In genomic region chrX:129488359-129488758, GRCh38 we compare ENCODE assay signal across 18 cellular contexts. TPM values are rescaled to one million over a fixed set of nuclear protein-coding genes. Genes with fewer than 3 reads are reported as not detected.
DNase-seq lines count a peak whose midpoint lies in the region; ATAC-seq, FAIRE-seq and TF ChIP-seq lines count a peak whose summit lies in the region.
"Had no signal": no experiment of that assay in that cellular context is flagged by ENCODE, and none has a peak within 500 bp of the region (broad histone marks: within the 10 kb centered on the region; RNA-seq: fewer than 3 reads in every experiment).

No MANE protein-coding gene starts in this region.

- no peak overlapping the region for H3K4me2 ChIP-seq in HepG2 (ENCODE audit: low read depth, low read length)
- H3K4me2 ChIP-seq: BLaER1 treated with 17β-estradiol and CSF1 and Interleukin-3, amounts not matched to agents 10 nM and 100 nM had no signal

- TF ChIP-seq RAD21 in HepG2 (CRISPR knock-in tag; IDR thresholded peaks at IDR 0.05): no peak

- POLR2A ChIA-PET in HepG2 (lab: Yijun Ruan, JAX): no interaction called here

- intact Hi-C loops in HepG2 (cut with micrococcal nuclease; ENCODE audit: unreplicated experiment) (no loop called here), right lobe of liver (cut with DNase I) (no loop called here)

- ATAC-seq in HepG2: no peak
- ATAC-seq in right lobe of liver: no peak
- ATAC-seq: CD8-positive, alpha-beta T cell had no signal

- H3K9me3 ChIP-seq in HepG2 (ENCODE audit: low read length) (no peaks in the 10 kb centered on the region), right lobe of liver (no peaks in the 10 kb centered on the region)
- H3K9me3 ChIP-seq: BLaER1 treated with 17β-estradiol and CSF1 and Interleukin-3, amounts not matched to agents 10 nM and 100 nM; Caco-2 had no signal

- H2AFZ ChIP-seq in HepG2 (ENCODE audit: low read length): no peak overlapping the region

- no peak for FAIRE-seq in HepG2 (lab: Jason Lieb, UNC)
- FAIRE-seq: A204.1, GM12891, GM19239 had no signal

- H3K79me2 ChIP-seq in HepG2 (ENCODE audit: insufficient read depth, low read length): no peaks in the 10 kb centered on the region

- TF ChIP-seq POLR2A in HepG2 (IDR thresholded peaks at IDR 0.05; ENCODE audit: insufficient read depth in 1 of 2, low read depth in 2 of 2, low read length in 2 of 2): no peak
- no peak for TF ChIP-seq POLR2A in right lobe of liver (IDR thresholded peaks at IDR 0.05)

- H3K27me3 ChIP-seq in HepG2 (ENCODE audit: control insufficient read depth in 1 of 2, insufficient read depth in 2 of 2, low read length in 2 of 2): no peaks in the 10 kb centered on the region
- no peaks in the 10 kb centered on the region for H3K27me3 ChIP-seq in right lobe of liver

- no TSS peak for BruUV-seq in HepG2 (replicated peaks; lab: Mats Ljungman, UMichigan)

- no peak overlapping the region for H3K4me3 ChIP-seq in HepG2 (replicated peaks in 1 of 3; ENCODE audit: insufficient read depth in 1 of 3, low read depth in 2 of 3, low read length in 3 of 3)
- no peak overlapping the region for H3K4me3 ChIP-seq in right lobe of liver
- H3K4me3 ChIP-seq: BLaER1 treated with 17β-estradiol and CSF1 and Interleukin-3, amounts not matched to agents 10 nM and 100 nM had no signal

- no peaks in the 10 kb centered on the region; the same call in 1 of the 2 replicates for H4K20me1 ChIP-seq in HepG2 (ENCODE audit: insufficient read depth, low read length)

- H3K27ac ChIP-seq in HepG2 (ENCODE audit: extremely low read length, insufficient read depth, low read length): no peak overlapping the region
- H3K27ac ChIP-seq in right lobe of liver: no peak overlapping the region
- H3K27ac ChIP-seq: 22Rv1; BLaER1 treated with 17β-estradiol and CSF1 and Interleukin-3, amounts not matched to agents 10 nM and 100 nM; C4-2B had no signal

- H3K4me1 ChIP-seq in HepG2 (ENCODE audit: insufficient read depth, low read length) (no peaks in the 10 kb centered on the region), right lobe of liver (no peaks in the 10 kb centered on the region)
- H3K4me1 ChIP-seq: BLaER1 treated with 17β-estradiol and CSF1 and Interleukin-3, amounts not matched to agents 10 nM and 100 nM; Caco-2 had no signal

- TF ChIP-seq EP300 in HepG2 (IDR thresholded peaks at IDR 0.05; ENCODE audit: low read depth in 2 of 2, low read length in 2 of 2) (no peak), HepG2 (CRISPR knock-in tag; IDR thresholded peaks at IDR 0.05; ENCODE audit: borderline replicate concordance) (no peak)

- DNase-seq in HepG2 (ENCODE audit: low spot score) (no peak), right lobe of liver (no peak), NCI-H226 (peak; percentile 9), ecto neural progenitor cell (ENCODE audit: low spot score) (no peak), iPS-NIHi7 (ENCODE audit: extremely low spot score) (no peak)
- DNase-seq: AML-193; Caco-2; Calu3; CD4-positive, alpha-beta T cell; CD8-positive, alpha-beta T cell; DMS79 treated with DMSO at 0.1 percent for 48 hours; GF-D8 had no signal

- H3K36me3 ChIP-seq in HepG2 (replicated peaks in 1 of 2; ENCODE audit: control insufficient read depth in 1 of 2, insufficient read depth in 2 of 2, low read length in 2 of 2) (peaks cover 2 to 40% of the 10 kb centered on the region in 2 experiments), right lobe of liver (peaks cover 0 to 13% (median 6%) of the 10 kb centered on the region in 4 donors)
- H3K36me3 ChIP-seq: BLaER1 treated with 17β-estradiol and CSF1 and Interleukin-3, amounts not matched to agents 10 nM and 100 nM had no signal

- CTCF ChIA-PET in HepG2 (lab: Yijun Ruan, JAX; ENCODE audit: low intra/inter-chr PET ratio, low total read pairs): no interaction called here

- in situ Hi-C loops in HepG2 (cut with HindIII; ENCODE audit: extremely low pct_ligation_motif_present, low pct_unique_long_range_greater_than_20kb): no loop called here

- no peak for TF ChIP-seq CTCF in HepG2 (CRISPR knock-in tag; IDR thresholded peaks at IDR 0.05)
- no peak for TF ChIP-seq CTCF in right lobe of liver (IDR thresholded peaks at IDR 0.05)

- no peak overlapping the region for H3K9ac ChIP-seq in HepG2 (ENCODE audit: insufficient read depth, low read depth, low read length)
- H3K9ac ChIP-seq: BLaER1 treated with 17β-estradiol and CSF1 and Interleukin-3, amounts not matched to agents 10 nM and 100 nM had no signal

TF ChIP-seq in HepG2, 621 proteins besides CTCF, POLR2A, EP300 and RAD21:
- TF ChIP-seq SAFB2 (CRISPR knock-in tag; IDR thresholded peaks at IDR 0.05; ENCODE audit: borderline replicate concordance, low read depth) (no peak), TMF1 (CRISPR knock-in tag; IDR thresholded peaks at IDR 0.05; ENCODE audit: low read depth) (no peak), ZNF770 (CRISPR knock-in tag; IDR thresholded peaks at IDR 0.05) (0 out of 2 replicates have a peak, but pooled peaks have one; percentile 25), ZNF556 (CRISPR knock-in tag; IDR thresholded peaks at IDR 0.05; ENCODE audit: borderline replicate concordance) (no peak), SIN3B (IDR thresholded peaks at IDR 0.05; ENCODE audit: low read length) (no peak), ZSCAN31 (CRISPR knock-in tag; IDR thresholded peaks at IDR 0.05; ENCODE audit: low read depth) (no peak)

RNA-seq across cellular contexts. Expression of gene SMARCA1, which starts 34.9 kb away (rescaled TPM):
- total RNA-seq in HepG2 (2016; rRNA removed; fragmentation: Illumina TruSeq; extraction: Trizol): 145 and 248 TPM in 2 replicates
- total RNA-seq in HepG2 (2016; cell fraction: cytosol; rRNA removed; fragmentation: Illumina TruSeq; extraction: Trizol; ENCODE audit: low read depth): 12.6 and 15.0 TPM in 2 replicates
- total RNA-seq in HepG2 (2016; cell fraction: insoluble cytoplasmic fraction; rRNA removed; fragmentation: Illumina TruSeq; extraction: Trizol): 144 and 233 TPM in 2 replicates
- total RNA-seq in HepG2 (2016; cell fraction: membrane; rRNA removed; fragmentation: Illumina TruSeq; extraction: Trizol): 21.4 and 25.9 TPM in 2 replicates
- 136 and 140 TPM in 2 replicates for total RNA-seq in HepG2 (2016; cell fraction: nucleus; rRNA removed; fragmentation: Illumina TruSeq; extraction: Trizol)
- polyA plus RNA-seq in HepG2 (2011; rRNA removed): 78.9 and 97.7 TPM in 2 replicates
- 33.7 and 57.7 TPM in 2 replicates for polyA plus RNA-seq in HepG2 (2011; cell fraction: cytosol; rRNA removed)
- 30.7 and 44.2 TPM in 2 replicates for polyA plus RNA-seq in HepG2 (2011; cell fraction: nucleus; rRNA removed)
- polyA plus RNA-seq in HepG2 (2012): 138 and 188 TPM in 2 replicates
- 3.1 and 3.5 TPM in 2 replicates for polyA plus RNA-seq in HepG2 (2016; cell fraction: cytosol; fragmentation: Illumina TruSeq; extraction: Trizol; ENCODE audit: low read depth)
- 192 and 195 TPM in 2 replicates for polyA plus RNA-seq in HepG2 (2016; cell fraction: insoluble cytoplasmic fraction; fragmentation: Illumina TruSeq; extraction: Trizol; ENCODE audit: low read depth)
- 6.0 and 8.5 TPM in 2 replicates for polyA plus RNA-seq in HepG2 (2016; cell fraction: membrane; fragmentation: Illumina TruSeq; extraction: Trizol; ENCODE audit: low read depth)
- polyA plus RNA-seq in HepG2 (2016; cell fraction: nucleus; fragmentation: Illumina TruSeq; extraction: Trizol; ENCODE audit: insufficient read depth, low read depth): 99.2 and 99.4 TPM in 2 replicates
- polyA minus RNA-seq in HepG2 (2011; rRNA and poly(A)+ RNA removed; ENCODE audit: low replicate concordance): 0.23 and 33.5 TPM in 2 replicates
- 84.1 and 98.3 TPM in 2 replicates for polyA minus RNA-seq in HepG2 (2011; cell fraction: cytosol; rRNA and poly(A)+ RNA removed)
- polyA minus RNA-seq in HepG2 (2011; cell fraction: nucleus; rRNA and poly(A)+ RNA removed): 189 and 221 TPM in 2 replicates
- 10 to 100 TPM; 24.1 to 40.5 (median 31.1) TPM for total RNA-seq in right lobe of liver

RNA-seq across cellular contexts. Expression of gene OCRL, which starts 51.7 kb away (rescaled TPM):
- 13.4 and 16.1 TPM in 2 replicates for total RNA-seq in HepG2 (2016; rRNA removed; fragmentation: Illumina TruSeq; extraction: Trizol)
- 2.7 and 3.4 TPM in 2 replicates for total RNA-seq in HepG2 (2016; cell fraction: cytosol; rRNA removed; fragmentation: Illumina TruSeq; extraction: Trizol; ENCODE audit: low read depth)
- total RNA-seq in HepG2 (2016; cell fraction: insoluble cytoplasmic fraction; rRNA removed; fragmentation: Illumina TruSeq; extraction: Trizol): 14.1 and 15.6 TPM in 2 replicates
- total RNA-seq in HepG2 (2016; cell fraction: membrane; rRNA removed; fragmentation: Illumina TruSeq; extraction: Trizol): 8.0 and 8.8 TPM in 2 replicates
- total RNA-seq in HepG2 (2016; cell fraction: nucleus; rRNA removed; fragmentation: Illumina TruSeq; extraction: Trizol): 17.0 and 20.4 TPM in 2 replicates
- 27.9 and 32.0 TPM in 2 replicates for polyA plus RNA-seq in HepG2 (2011; rRNA removed)
- 12.7 and 19.9 TPM in 2 replicates for polyA plus RNA-seq in HepG2 (2011; cell fraction: cytosol; rRNA removed)
- polyA plus RNA-seq in HepG2 (2011; cell fraction: nucleus; rRNA removed): 43.7 and 49.4 TPM in 2 replicates
- polyA plus RNA-seq in HepG2 (2012): 20.1 and 24.9 TPM in 2 replicates
- polyA plus RNA-seq in HepG2 (2016; cell fraction: cytosol; fragmentation: Illumina TruSeq; extraction: Trizol; ENCODE audit: low read depth): 0.87 and 0.98 TPM in 2 replicates
- 16.7 and 17.4 TPM in 2 replicates for polyA plus RNA-seq in HepG2 (2016; cell fraction: insoluble cytoplasmic fraction; fragmentation: Illumina TruSeq; extraction: Trizol; ENCODE audit: low read depth)
- polyA plus RNA-seq in HepG2 (2016; cell fraction: membrane; fragmentation: Illumina TruSeq; extraction: Trizol; ENCODE audit: low read depth): 4.2 and 4.4 TPM in 2 replicates
- 35.1 and 37.7 TPM in 2 replicates for polyA plus RNA-seq in HepG2 (2016; cell fraction: nucleus; fragmentation: Illumina TruSeq; extraction: Trizol; ENCODE audit: insufficient read depth, low read depth)
- 16.0 and 29.2 TPM in 2 replicates for polyA minus RNA-seq in HepG2 (2011; rRNA and poly(A)+ RNA removed; ENCODE audit: low replicate concordance)
- 16.1 and 20.6 TPM in 2 replicates for polyA minus RNA-seq in HepG2 (2011; cell fraction: cytosol; rRNA and poly(A)+ RNA removed)
- 33.7 and 36.7 TPM in 2 replicates for polyA minus RNA-seq in HepG2 (2011; cell fraction: nucleus; rRNA and poly(A)+ RNA removed)
- total RNA-seq in right lobe of liver: 10 to 100 TPM in 2 of 6 experiments, 1 to 10 TPM in 4; 7.6 to 11.4 (median 8.8) TPM
